Comparison of ENCODE assay signal across 8 cellular contexts in genomic region chr1:35557118-35557610, GRCh38. TPM values are rescaled to one million over a fixed set of nuclear protein-coding genes. Genes with fewer than 3 reads are reported as not detected.
DNase-seq lines count a peak whose midpoint lies in the region; ATAC-seq and FAIRE-seq lines count a peak whose summit lies in the region.

TSS of gene KIAA0319L (minus strand) at chr1:35557403. CDS start at chr1:35554491, 2,912 bp downstream.

- no peak for FAIRE-seq in HTR-8/SVneo (lab: Jason Lieb, UNC)

- H3K4me1 Mint-ChIP-seq in stimulated activated naive B cell treated with anti-CD40 and anti-IgM and Interleukin-4, amounts not matched to agents 10 μg/mL and 1 μg/mL and 100 μg/mL, for 72 hours = peaks cover 39 to 54% of the 10 kb centered on the region in 2 donors

- H3K27ac Mint-ChIP-seq in stimulated activated naive B cell treated with anti-CD40 and anti-IgM and Interleukin-4, amounts not matched to agents 10 μg/mL and 1 μg/mL and 100 μg/mL, for 72 hours = peak within 1 kb of the TSS; percentile 98

- peak; percentile 63 for ATAC-seq in GM21526 (IDR thresholded peaks at IDR 0.05; ENCODE audit: low FRiP score, unreplicated experiment)
- ATAC-seq in left colon = peak; percentile 88
- peak; percentile 79 to 82 for ATAC-seq in stimulated activated naive B cell treated with anti-CD40 and anti-IgM and Interleukin-4, amounts not matched to agents 10 μg/mL and 1 μg/mL and 100 μg/mL, for 72 hours (replicated peaks)

- intact Hi-C loops in left colon (cut with DNase I, micrococcal nuclease) = no loop called here

- H3K36me3 Mint-ChIP-seq in stimulated activated naive B cell treated with anti-CD40 and anti-IgM and Interleukin-4, amounts not matched to agents 10 μg/mL and 1 μg/mL and 100 μg/mL, for 72 hours = peaks cover 16% of the 10 kb centered on the region in 2 donors

- no peaks in the 10 kb centered on the region for H3K27me3 Mint-ChIP-seq in stimulated activated naive B cell treated with anti-CD40 and anti-IgM and Interleukin-4, amounts not matched to agents 10 μg/mL and 1 μg/mL and 100 μg/mL, for 72 hours

- peak; percentile 65 to 84 (median 76) for DNase-seq in activated CD4-positive, CD25-positive, alpha-beta regulatory T cell (lab: John Stamatoyannopoulos, UW)
- DNase-seq in activated CD4-positive, CD25-positive, alpha-beta regulatory T cell treated with anti-CD3 and anti-CD28 coated beads, Interleukin-2, amount 50 U/mL, for 72 hours = no peak
- peak; percentile 85 for DNase-seq in HTR-8/SVneo (ENCODE audit: insufficient read length, low spot score)
- peak; percentile 90 for DNase-seq in RPMI8226
- DNase-seq in left colon = peak; percentile 90 to 91
- peak; percentile 28 for DNase-seq in stimulated activated naive B cell treated with anti-CD40 and anti-IgM and Interleukin-4, amounts not matched to agents 10 μg/mL and 1 μg/mL and 100 μg/mL, for 72 hours

- H3K4me3 Mint-ChIP-seq in stimulated activated naive B cell treated with anti-CD40 and anti-IgM and Interleukin-4, amounts not matched to agents 10 μg/mL and 1 μg/mL and 100 μg/mL, for 72 hours = peak within 1 kb of the TSS; percentile 92 to 99

- H3K27ac ChIP-seq in cingulate gyrus (ENCODE audit: low read depth, low read length) = peak within 1 kb of the TSS; percentile 94

- H3K9me3 Mint-ChIP-seq in stimulated activated naive B cell treated with anti-CD40 and anti-IgM and Interleukin-4, amounts not matched to agents 10 μg/mL and 1 μg/mL and 100 μg/mL, for 72 hours = no peaks in the 10 kb centered on the region

RNA-seq across cellular contexts. Expression of gene KIAA0319L, which starts in this region (rescaled TPM):
- 10 to 100 TPM; 74.0 to 84.4 TPM for total RNA-seq in left colon
